ENCODE assay signal across 8 cellular contexts in genomic region chrX:125402807-125403206, GRCh38.
"Had no signal": no experiment of that assay in that cellular context is flagged by ENCODE, and none has a peak within 500 bp of the region (broad histone marks: within the 10 kb centered on the region; RNA-seq: fewer than 3 reads in every experiment).

No MANE protein-coding gene starts in this region.

- H3K9ac ChIP-seq: KMS-11 had no signal

- H3K4me3 Mint-ChIP-seq: IgD-negative memory B cell had no signal

- ATAC-seq: HepG2 had no signal

- FAIRE-seq: HepG2, HTR-8/SVneo had no signal

- DNase-seq: IMR-90, KBM-7, KG1 had no signal

- H3K4me2 ChIP-seq: KMS-11 had no signal

- H3K4me1 Mint-ChIP-seq: IgD-negative memory B cell had no signal

- H3K27ac Mint-ChIP-seq: IgD-negative memory B cell had no signal

- H3K27ac ChIP-seq: HL-60, KMS-11 had no signal

- H3K36me3 Mint-ChIP-seq: IgD-negative memory B cell had no signal

- H3K27me3 Mint-ChIP-seq: IgD-negative memory B cell had no signal
